Comparison of ENCODE assay signal across 23 cellular contexts in the genomic region with DNA sequence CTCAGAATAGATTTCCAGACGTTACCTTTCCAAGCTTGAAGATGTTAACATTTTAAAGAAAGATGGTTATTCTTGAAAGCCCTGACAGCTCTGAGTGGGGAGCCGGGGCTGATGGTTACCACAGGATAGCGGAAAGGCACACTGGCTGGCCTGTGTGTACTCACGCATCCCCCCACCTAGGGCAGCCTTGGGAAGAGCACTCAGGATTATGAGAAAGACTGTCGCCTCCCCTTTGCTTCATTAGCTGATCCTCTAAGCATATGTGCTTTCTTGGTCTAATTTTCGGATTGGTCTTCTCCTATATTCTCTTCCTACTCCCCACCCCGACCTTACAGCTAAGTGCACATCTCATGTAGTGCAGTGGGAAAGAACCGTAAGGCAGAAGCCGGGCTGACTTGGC. TPM values are rescaled to one million over a fixed set of nuclear protein-coding genes. Genes with fewer than 3 reads are reported as not detected.
DNase-seq lines count a peak whose midpoint lies in the region; ATAC-seq, FAIRE-seq and TF ChIP-seq lines count a peak whose summit lies in the region.
"Had no signal": no experiment of that assay in that cellular context is flagged by ENCODE, and none has a peak within 500 bp of the region (broad histone marks: within the 10 kb centered on the region; RNA-seq: fewer than 3 reads in every experiment).

No MANE protein-coding gene starts in this region.

- no peak overlapping the region for H4K5ac ChIP-seq in IMR-90 (ENCODE audit: low read depth, low read length)

- H3K4me3 Mint-ChIP-seq in activated naive CD8-positive, alpha-beta T cell treated with anti-CD3 and anti-CD28 coated beads for 36 hours, result no peak overlapping the region
- H3K4me3 Mint-ChIP-seq: CD14-positive monocyte; CD4-positive, alpha-beta memory T cell; CD4-positive, CD25-positive, alpha-beta regulatory T cell; CD8-positive, alpha-beta memory T cell had no signal

- peaks cover 19% of the 10 kb centered on the region for H3K27me3 Mint-ChIP-seq in activated naive CD8-positive, alpha-beta T cell treated with anti-CD3 and anti-CD28 coated beads for 36 hours
- H3K27me3 Mint-ChIP-seq: CD4-positive, CD25-positive, alpha-beta regulatory T cell; CD8-positive, alpha-beta memory T cell had no signal

- peaks cover 3% of the 10 kb centered on the region for H3K4me1 Mint-ChIP-seq in activated naive CD8-positive, alpha-beta T cell treated with anti-CD3 and anti-CD28 coated beads for 36 hours
- H3K4me1 Mint-ChIP-seq: CD8-positive, alpha-beta memory T cell had no signal

- no peak for ATAC-seq in IMR-90 (ENCODE audit: low read depth)

- no peak for TF ChIP-seq POLR2A in IMR-90 (IDR thresholded peaks at IDR 0.05; ENCODE audit: low read depth, low read length)

- no peak overlapping the region for H3K9ac ChIP-seq in IMR-90 (ENCODE audit: low read depth, low read length)
- H3K9ac ChIP-seq: BLaER1 had no signal

- 0 out of 4 replicates have a peak overlapping the region, but pooled peaks of 1 of the 2 experiments have one; percentile 47 for H4K8ac ChIP-seq in IMR-90 (ENCODE audit: low read depth in 2 of 2, low read length in 2 of 2)

- peaks cover 8% of the 10 kb centered on the region for H3K36me3 ChIP-seq in IMR-90 (ENCODE audit: control insufficient read depth, insufficient read depth, low read length)
- H3K36me3 ChIP-seq: BE2C, BLaER1 had no signal

- H2AK9ac ChIP-seq in IMR-90 (replicated peaks; ENCODE audit: low read depth, low read length, poor library complexity), result no peak overlapping the region

- no peaks in the 10 kb centered on the region for H3K9me3 ChIP-seq in IMR-90 (ENCODE audit: control insufficient read depth, insufficient read depth, low read length)
- H3K9me3 ChIP-seq: BE2C, BLaER1 had no signal

- in situ Hi-C loops in IMR-90 (cut with MboI; ENCODE audit: low sequenced_read_pairs), result loop anchor here (25.0 kb wide), 1 partner anchor 835 kb away; no protein-coding TSS in a partner anchor

- TF ChIP-seq RAD21 in IMR-90 (IDR thresholded peaks at IDR 0.05; ENCODE audit: low read length), result no peak

- no peak overlapping the region for H2BK20ac ChIP-seq in IMR-90 (ENCODE audit: low read depth, low read length)

- H2AFZ ChIP-seq in IMR-90 (replicated peaks; ENCODE audit: low read length, poor library complexity), result no peak overlapping the region

- POLR2A ChIA-PET in IMR-90 (lab: Charles Lee; ENCODE audit: unreplicated experiment), result interaction anchor here (1.1 kb wide), 1 partner anchor 21 kb away, joined by 4 read pairs; a partner anchor contains a TSS

- DNase-seq in IMR-90 (no peak), NCI-H82 treated with DMSO at 0.1 percent for 48 hours (lab: John Stamatoyannopoulos, UW; ENCODE audit: unreplicated experiment) (peak; percentile 75), posterior vena cava (ENCODE audit: low spot score) (peak; percentile 47), NCI-H2227 treated with DMSO at 0.1 percent for 48 hours (lab: John Stamatoyannopoulos, UW) (no peak), NCI-H146 treated with DMSO at 0.1 percent for 48 hours (lab: John Stamatoyannopoulos, UW; ENCODE audit: unreplicated experiment) (no peak), GM19239 (ENCODE audit: insufficient read length, low spot score) (no peak)
- no peak for DNase-seq in activated naive CD8-positive, alpha-beta T cell treated with anti-CD3 and anti-CD28 coated beads for 36 hours
- DNase-seq: 8988T; ACHN; BE2C; C1 segment of cervical spinal cord; CD4-positive, alpha-beta memory T cell; CD4-positive, CD25-positive, alpha-beta regulatory T cell; CD8-positive, alpha-beta memory T cell; COR-L47; DMS79 treated with DMSO at 0.1 percent for 48 hours; GF-D8 had no signal

- H3K4me2 ChIP-seq in IMR-90 (ENCODE audit: low read depth, low read length), result no peak overlapping the region
- H3K4me2 ChIP-seq: BLaER1 had no signal

- CTCF ChIA-PET in IMR-90 (lab: Yijun Ruan, JAX), result no interaction called here

- H3K9me3 Mint-ChIP-seq in activated naive CD8-positive, alpha-beta T cell treated with anti-CD3 and anti-CD28 coated beads for 36 hours, result no peaks in the 10 kb centered on the region
- H3K9me3 Mint-ChIP-seq: CD4-positive, alpha-beta memory T cell; CD8-positive, alpha-beta memory T cell had no signal

- H3K4ac ChIP-seq in IMR-90 (ENCODE audit: low read depth, low read length), result no peak overlapping the region

- H3K27ac ChIP-seq in IMR-90 (ENCODE audit: insufficient read depth, low read length), result no peak overlapping the region
- H3K27ac ChIP-seq: BLaER1 had no signal

- intact Hi-C loops in IMR-90 (cut with micrococcal nuclease) (no loop called here), posterior vena cava (cut with DNase I) (no loop called here)

- H3K36me3 Mint-ChIP-seq in activated naive CD8-positive, alpha-beta T cell treated with anti-CD3 and anti-CD28 coated beads for 36 hours, result no peaks in the 10 kb centered on the region
- H3K36me3 Mint-ChIP-seq: CD14-positive monocyte; CD4-positive, alpha-beta memory T cell; CD4-positive, CD25-positive, alpha-beta regulatory T cell; CD8-positive, alpha-beta memory T cell had no signal

- no peak overlapping the region for H2BK15ac ChIP-seq in IMR-90 (ENCODE audit: low read depth, low read length)

- H3K9me1 ChIP-seq in IMR-90 (ENCODE audit: insufficient read depth, low read length), result peaks cover 41% of the 10 kb centered on the region

- H4K91ac ChIP-seq in IMR-90 (ENCODE audit: insufficient read depth, low read depth, low read length), result no peak overlapping the region

- 0 out of 2 replicates have a peak overlapping the region, but pooled peaks have one; percentile 39 for H3K23ac ChIP-seq in IMR-90 (ENCODE audit: low read depth, low read length)

- no peak overlapping the region for H3K4me3 ChIP-seq in IMR-90 (ENCODE audit: insufficient read depth, low read depth, low read length)
- H3K4me3 ChIP-seq: BLaER1 had no signal

- H3K27ac Mint-ChIP-seq in activated naive CD8-positive, alpha-beta T cell treated with anti-CD3 and anti-CD28 coated beads for 36 hours, result no peak overlapping the region
- H3K27ac Mint-ChIP-seq: CD14-positive monocyte; CD4-positive, alpha-beta memory T cell; CD4-positive, CD25-positive, alpha-beta regulatory T cell; CD8-positive, alpha-beta memory T cell had no signal

- TF ChIP-seq CTCF in IMR-90 (conservative IDR thresholded peaks at IDR 0.05; ENCODE audit: low read depth, low read length), result no peak

- dilution Hi-C loops in IMR-90 (cut with HindIII; ENCODE audit: low sequenced_read_pairs, unreplicated experiment), result no loop called here

- WGBS in IMR-90 (ENCODE audit: extremely low coverage in 2 of 2, insufficient read length in 1 of 2), 2 experiments, result 89% methylated on average over 3 of the region's 9 CpGs; no CpG with 5 or more reads in 1 of the 2 experiments

- FAIRE-seq in GM19239 (lab: Jason Lieb, UNC), result no peak
- FAIRE-seq: A204.1, G401.6, GM12891 had no signal

- peak overlapping the region; percentile 25; the same call in 1 of the 2 replicates for H3K14ac ChIP-seq in IMR-90 (replicated peaks; ENCODE audit: low read depth, low read length)

- no peak overlapping the region for H3K18ac ChIP-seq in IMR-90 (ENCODE audit: low read depth, low read length)

- H2BK120ac ChIP-seq in IMR-90 (ENCODE audit: low read depth, low read length), result no peak overlapping the region

- H3K27me3 ChIP-seq in IMR-90 (ENCODE audit: control insufficient read depth, insufficient read depth, low read length), result no peaks in the 10 kb centered on the region
- H3K27me3 ChIP-seq: BLaER1 had no signal

- peaks cover 41% of the 10 kb centered on the region for H3K4me1 ChIP-seq in IMR-90 (ENCODE audit: control insufficient read depth, insufficient read depth, low read length)
- H3K4me1 ChIP-seq: BE2C had no signal

- no peak overlapping the region for H2BK5ac ChIP-seq in IMR-90 (ENCODE audit: low read depth, low read length, poor library complexity, severe bottlenecking)

- H3K79me1 ChIP-seq in IMR-90 (ENCODE audit: low read depth in 1 of 2, low read length in 2 of 2), result peaks cover 65 to 94% of the 10 kb centered on the region in 2 experiments

- peaks cover 12% of the 10 kb centered on the region; the same call in 1 of the 2 replicates for H4K20me1 ChIP-seq in IMR-90 (ENCODE audit: insufficient read depth, low read length)
- H4K20me1 ChIP-seq: BLaER1 had no signal

- peak overlapping the region; percentile 21; the same call in 1 of the 2 replicates for H2AK5ac ChIP-seq in IMR-90 (ENCODE audit: low read depth, low read length)

- BruUV-seq in IMR-90 (replicated peaks; lab: Mats Ljungman, UMichigan), result no TSS peak

- H3K56ac ChIP-seq in IMR-90 (ENCODE audit: extremely low read depth, insufficient read depth, low read length), result no peak overlapping the region

TF ChIP-seq in IMR-90, 13 proteins besides CTCF, POLR2A, EP300 and RAD21:
- TF ChIP-seq SMC3 (IDR thresholded peaks at IDR 0.05; ENCODE audit: low read depth, low read length) (no peak), MAFK (IDR thresholded peaks at IDR 0.05; ENCODE audit: low read depth, low read length) (no peak), MXI1 (IDR thresholded peaks at IDR 0.05; ENCODE audit: borderline replicate concordance, low read depth, low read length) (no peak)

RNA-seq across cellular contexts. Expression of a gene that starts 20.7 kb away (rescaled TPM):
- 12.2 TPM in 2 replicates for total RNA-seq in IMR-90 (2012; rRNA removed)
- 32.4 and 36.0 TPM in 2 replicates for polyA plus RNA-seq in IMR-90 (2012; rRNA removed)
- 27.9 and 38.6 TPM in 2 replicates for polyA plus RNA-seq in IMR-90 (2012; cell fraction: cytosol; rRNA removed)
- 52.0 and 83.7 TPM in 2 replicates for polyA plus RNA-seq in IMR-90 (2012; cell fraction: nucleus; rRNA removed; ENCODE audit: low replicate concordance)
- 10 to 100 TPM; 16.1 to 17.9 TPM for total RNA-seq in posterior vena cava
- not detected for total RNA-seq in activated naive CD8-positive, alpha-beta T cell treated with anti-CD3 and anti-CD28 coated beads for 36 hours
- total RNA-seq: A673; CD4-positive, alpha-beta memory T cell; CD4-positive, CD25-positive, alpha-beta regulatory T cell; CD8-positive, alpha-beta memory T cell had no signal
- polyA plus RNA-seq: CD14-positive monocyte; CD4-positive, alpha-beta memory T cell; CD4-positive, CD25-positive, alpha-beta regulatory T cell; CD8-positive, alpha-beta memory T cell had no signal

Comparison
In these comparisons a context has a peak if more than half of its experiments do, and no peak if none do; other contexts are left out.
1. DNase-seq: peak in NCI-H82 treated with DMSO at 0.1 percent for 48 hours (single experiment) and posterior vena cava (single experiment); none in IMR-90 (single experiment), NCI-H2227 treated with DMSO at 0.1 percent for 48 hours (single experiment), NCI-H146 treated with DMSO at 0.1 percent for 48 hours (single experiment), GM19239 (single experiment) and activated naive CD8-positive, alpha-beta T cell treated with anti-CD3 and anti-CD28 coated beads for 36 hours (single experiment).
2. RNA of a gene that starts 20.7 kb away (total RNA-seq): 16.1 to 17.9 TPM in posterior vena cava and 12.2 TPM in IMR-90; not detected in activated naive CD8-positive, alpha-beta T cell treated with anti-CD3 and anti-CD28 coated beads for 36 hours; every median in the first group is over 10 times any median in the second.